Comparison of ENCODE assay signal across 29 cellular contexts in the genomic region with DNA sequence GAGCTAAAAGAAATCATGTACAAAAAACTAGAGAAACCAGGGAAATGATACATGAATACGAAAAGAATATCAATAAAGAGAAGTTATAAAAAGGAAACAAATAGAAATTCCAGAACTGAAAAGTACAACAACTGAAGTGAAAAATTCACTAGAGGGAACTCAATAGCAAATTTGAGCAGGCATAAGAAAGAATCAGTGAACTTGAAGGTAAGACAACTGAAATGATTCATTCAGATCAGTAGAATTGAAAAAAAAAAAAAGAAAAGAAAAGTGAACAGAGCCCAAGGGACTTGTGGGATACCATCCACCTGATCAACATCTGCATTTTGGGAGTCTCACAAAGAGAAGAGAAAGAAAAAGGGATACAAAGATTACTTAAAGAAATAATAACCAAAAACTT.
"Had no signal": no experiment of that assay in that cellular context is flagged by ENCODE, and none has a peak within 500 bp of the region (broad histone marks: within the 10 kb centered on the region; RNA-seq: fewer than 3 reads in every experiment).

No MANE protein-coding gene starts in this region.

- H3K27ac Mint-ChIP-seq: naive thymus-derived CD4-positive, alpha-beta T cell; natural killer cell; nephron; stimulated activated memory B cell treated with anti-CD40 and anti-IgM and Interleukin-4, amounts not matched to agents 10 μg/mL and 1 μg/mL and 100 μg/mL, for 72 hours; stimulated activated naive CD8-positive, alpha-beta T cell treated with anti-CD3 and anti-CD28 coated beads, Interleukin-15, Interleukin-2, amounts not matched to agents 100 ng/mL and 50 ng/mL, for 24 hours had no signal

- H3K27ac ChIP-seq: neutrophil, pancreas, prostate gland, right atrium auricular region, skin epidermis, spleen, stomach, thoracic aorta, thyroid gland, tibial nerve, upper lobe of left lung, vagina had no signal

- H3K4me3 ChIP-seq: pancreas, prostate gland, right atrium auricular region, skin epidermis, smooth muscle cell, spleen, stomach, thoracic aorta, thyroid gland, tibial nerve, upper lobe of left lung, vagina had no signal

- DNase-seq: naive thymus-derived CD4-positive, alpha-beta T cell; natural killer cell; nucleus accumbens; pancreas; retina; spleen; stimulated activated CD4-positive, alpha-beta T cell treated with anti-CD3 and anti-CD28 coated beads, Interleukin-12 subunit alpha, Interleukin-12 subunit beta, amount 100 ng/mL, for 4 hours; stimulated activated CD4-positive, alpha-beta T cell treated with anti-CD3 and anti-CD28 coated beads, Interleukin-1b, Interleukin-23, amount 100 ng/mL, for 48 hours; stimulated activated CD4-positive, alpha-beta T cell treated with anti-CD3 and anti-CD28 coated beads, Interleukin-4, amount 100 ng/mL, for 1 hour; stimulated activated CD4-positive, alpha-beta T cell treated with anti-CD3 and anti-CD28 coated beads, Interleukin-4, amount 100 ng/mL, for 4 hours; stimulated activated CD8-positive, alpha-beta memory T cell treated with anti-CD3 and anti-CD28 coated beads, Interleukin-4, amount 100 ng/mL, for 48 hours; stimulated activated naive CD4-positive, alpha-beta T cell treated with Interleukin-2 at 50 U/mL for 16 hours; stomach; thyroid gland; trophoblast cell; upper lobe of left lung had no signal

- H3K4me3 Mint-ChIP-seq: naive thymus-derived CD4-positive, alpha-beta T cell; natural killer cell; nephron; neural crest cell; stimulated activated memory B cell treated with anti-CD40 and anti-IgM and Interleukin-4, amounts not matched to agents 10 μg/mL and 1 μg/mL and 100 μg/mL, for 72 hours; stimulated activated naive CD8-positive, alpha-beta T cell treated with anti-CD3 and anti-CD28 coated beads, Interleukin-15, Interleukin-2, amounts not matched to agents 100 ng/mL and 50 ng/mL, for 24 hours had no signal

- H3K27me3 Mint-ChIP-seq: stimulated activated memory B cell treated with anti-CD40 and anti-IgM and Interleukin-4, amounts not matched to agents 10 μg/mL and 1 μg/mL and 100 μg/mL, for 72 hours had no signal

- H3K36me3 ChIP-seq: neutrophil, pancreas, prostate gland, right atrium auricular region, spleen, stomach, thoracic aorta, thyroid gland, tibial nerve, upper lobe of left lung, vagina had no signal

- ATAC-seq: naive thymus-derived CD4-positive, alpha-beta T cell; natural killer cell; pancreas; sciatic nerve; stimulated activated memory B cell treated with anti-CD40 and anti-IgM and Interleukin-4, amounts not matched to agents 10 μg/mL and 1 μg/mL and 100 μg/mL, for 72 hours had no signal

- H3K9me3 ChIP-seq: neutrophil, pancreas, prostate gland, thyroid gland, upper lobe of left lung, vagina had no signal

- H3K4me1 ChIP-seq: pancreas, prostate gland, right atrium auricular region, stomach, tibial nerve, upper lobe of left lung, vagina had no signal

- H3K4me1 Mint-ChIP-seq: natural killer cell, nephron, neural crest cell had no signal
